9 cellular contexts compared by ENCODE assay signal in the genomic region with DNA sequence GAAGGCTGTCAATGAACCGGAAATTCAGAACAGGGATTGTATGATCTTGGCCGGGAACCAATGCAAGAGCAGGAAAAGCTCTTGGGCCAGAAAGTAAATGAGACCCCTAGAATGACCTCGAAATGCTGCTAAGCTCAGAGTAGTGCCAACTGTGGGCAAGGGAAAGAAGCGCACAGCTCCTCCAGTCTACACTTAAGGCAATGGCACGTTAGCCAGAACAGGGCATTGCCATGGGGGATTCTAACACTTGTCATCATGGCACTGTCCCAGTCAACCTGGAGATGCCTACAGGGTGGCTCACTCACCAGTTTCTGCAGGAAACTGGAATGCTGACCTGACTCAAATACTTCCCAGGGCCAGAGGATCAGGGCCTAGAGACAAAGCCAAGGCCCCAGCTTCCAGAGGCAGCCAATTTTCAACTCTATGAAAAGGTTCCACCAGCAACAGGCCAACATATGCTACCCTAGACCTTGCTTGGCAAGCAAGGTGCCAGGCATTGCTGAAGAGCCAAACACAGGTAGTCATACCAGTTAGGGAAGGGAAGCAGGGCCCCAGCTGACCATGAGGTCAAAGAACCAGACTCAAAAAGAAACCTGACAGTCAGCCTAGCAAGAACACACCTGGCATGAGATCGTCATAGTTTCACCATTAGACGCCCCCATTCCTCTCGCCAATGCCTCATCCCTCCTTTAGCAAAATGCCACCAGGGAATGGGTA. TPM values are rescaled to one million over a fixed set of nuclear protein-coding genes. Genes with fewer than 3 reads are reported as not detected.
DNase-seq lines count a peak whose midpoint lies in the region; ATAC-seq, FAIRE-seq and TF ChIP-seq lines count a peak whose summit lies in the region.
"Had no signal": no experiment of that assay in that cellular context is flagged by ENCODE, and none has a peak within 500 bp of the region (broad histone marks: within the 10 kb centered on the region; RNA-seq: fewer than 3 reads in every experiment).

No MANE protein-coding gene starts in this region.

- H3K27me3 ChIP-seq in MG63 = no peaks in the 10 kb centered on the region
- H3K27me3 ChIP-seq in keratinocyte (ENCODE audit: control insufficient read depth, extremely low read depth, insufficient read depth, low read length) = no peaks in the 10 kb centered on the region

- peak; percentile 90 for DNase-seq in MG63
- no peak for DNase-seq in keratinocyte (ENCODE audit: low read depth, low spot score)
- no peak for DNase-seq in HuH-7 (ENCODE audit: low spot score)
- no peak for DNase-seq in SW480 (ENCODE audit: low spot score)
- DNase-seq in NK-92 treated with Interleukin-12 subunit alpha and Interleukin-12 subunit beta, amount 100 ng/mL, for 24 hours (lab: John Stamatoyannopoulos, UW) = no peak
- DNase-seq in NCI-H2227 treated with DMSO at 0.1 percent for 48 hours (lab: John Stamatoyannopoulos, UW) = no peak

- H2AFZ ChIP-seq in keratinocyte (ENCODE audit: control insufficient read depth, low read length) = no peak overlapping the region

- H3K4me1 ChIP-seq in keratinocyte (ENCODE audit: control insufficient read depth, extremely low read depth, insufficient read depth, low read length) = peaks cover 15% of the 10 kb centered on the region

- H3K4me3 ChIP-seq in MG63 (no peak overlapping the region), keratinocyte (ENCODE audit: control insufficient read depth in 2 of 3, extremely low read depth in 1 of 3, insufficient read depth in 2 of 3, low read depth in 1 of 3, low read length in 3 of 3) (no peak overlapping the region)

- dilution Hi-C loops in keratinocyte (cut with MboI; ENCODE audit: extremely low pct_ligation_motif_present, low sequenced_read_pairs) = no loop called here

- H3K9me3 ChIP-seq in MG63 (peaks cover 9% of the 10 kb centered on the region), keratinocyte (ENCODE audit: control insufficient read depth, low read depth, low read length) (no peaks in the 10 kb centered on the region)

- ATAC-seq in GM19463 (IDR thresholded peaks at IDR 0.05; ENCODE audit: unreplicated experiment) = peak; percentile 50

- H3K36me3 ChIP-seq in MG63 (peaks cover 49% of the 10 kb centered on the region), keratinocyte (ENCODE audit: control insufficient read depth in 2 of 2, extremely low read depth in 1 of 2, insufficient read depth in 2 of 2, low read length in 2 of 2) (peaks cover 0 to 13% of the 10 kb centered on the region in 2 experiments)

- peak overlapping the region; percentile 12 for H3K4me2 ChIP-seq in keratinocyte (ENCODE audit: control insufficient read depth, extremely low read depth, insufficient read depth, low read depth, low read length)

- peaks cover 32% of the 10 kb centered on the region for H3K79me2 ChIP-seq in keratinocyte (ENCODE audit: control insufficient read depth, insufficient read depth, low read length)

- H4K20me1 ChIP-seq in keratinocyte (ENCODE audit: control insufficient read depth, extremely low read depth, insufficient read depth, low read length) = no peaks in the 10 kb centered on the region

- peak overlapping the region; percentile 14; the same call in 1 of the 2 replicates for H3K27ac ChIP-seq in C4-2B
- no peak overlapping the region for H3K27ac ChIP-seq in keratinocyte (ENCODE audit: control insufficient read depth, insufficient read depth, low read length)

- no peaks in the 10 kb centered on the region for H3K9me1 ChIP-seq in keratinocyte (ENCODE audit: control insufficient read depth, extremely low read depth, insufficient read depth, low read length)

- TF ChIP-seq CTCF in C4-2B (conservative IDR thresholded peaks at IDR 0.05) (no peak), keratinocyte (optimal IDR thresholded peaks at IDR 0.05 in 1 of 3, IDR thresholded peaks at IDR 0.05 in 1 of 3, conservative IDR thresholded peaks at IDR 0.05 in 1 of 3; ENCODE audit: extremely low read depth in 1 of 3, insufficient read depth in 2 of 3, low read length in 3 of 3) (no peak)

- no peak for FAIRE-seq in keratinocyte (lab: Jason Lieb, UNC)
- FAIRE-seq: islet of Langerhans had no signal

- no peak overlapping the region for H3K9ac ChIP-seq in keratinocyte (ENCODE audit: control insufficient read depth, extremely low read depth, insufficient read depth, low read length)

RNA-seq across cellular contexts. Expression of a gene that starts 34.9 kb away (rescaled TPM):
- total RNA-seq in MG63 (2014; rRNA removed; shearing (Covaris generic); ENCODE audit: low replicate concordance) = 17.5 and 36.1 TPM in 2 replicates
- 6.2 to 14.1 TPM (median 9.6 TPM) in 3 replicates for polyA plus RNA-seq in keratinocyte
- 60.2 TPM for polyA plus RNA-seq in keratinocyte (2011; ENCODE audit: low read depth)
- 14.7 and 25.0 TPM in 2 replicates for polyA plus RNA-seq in keratinocyte (2011; cell fraction: cytosol; rRNA removed)
- 33.4 and 34.9 TPM in 2 replicates for polyA plus RNA-seq in keratinocyte (2011; cell fraction: nucleus; rRNA removed)
- polyA plus RNA-seq in keratinocyte (2012; ENCODE audit: low replicate concordance) = 21.3 and 23.8 TPM in 2 replicates
- 19.8 to 25.2 TPM (median 24.1 TPM) in 3 replicates for polyA minus RNA-seq in keratinocyte
- 15.2 TPM for polyA minus RNA-seq in keratinocyte (2011; cell fraction: cytosol; rRNA and poly(A)+ RNA removed)
- polyA minus RNA-seq in keratinocyte (2011; cell fraction: nucleus; rRNA and poly(A)+ RNA removed) = 18.1 and 35.2 TPM in 2 replicates
